Comparison of ENCODE assay signal across 12 cellular contexts in genomic region chr2:9692392-9693137, GRCh38.
DNase-seq lines count a peak whose midpoint lies in the region; ATAC-seq and TF ChIP-seq lines count a peak whose summit lies in the region.
"Had no signal": no experiment of that assay in that cellular context is flagged by ENCODE, and none has a peak within 500 bp of the region (broad histone marks: within the 10 kb centered on the region; RNA-seq: fewer than 3 reads in every experiment).

No MANE protein-coding gene starts in this region.

- no peaks in the 10 kb centered on the region for H3K9me3 ChIP-seq in HEK293 (ENCODE audit: control insufficient read depth, insufficient read depth, low read depth, low read length)

- peak overlapping the region; percentile 11 for H3K4me3 Mint-ChIP-seq in memory B cell
- H3K4me3 Mint-ChIP-seq: CD8-positive, alpha-beta T cell; T-helper 1 cell treated with Interleukin-12 subunit alpha and Interleukin-12 subunit beta and Interleukin-4 antibody, amounts not matched to agents 30 μg/mL and 1 μg/mL, for 36 hours had no signal

- H3K36me3 Mint-ChIP-seq in memory B cell, result no peaks in the 10 kb centered on the region
- H3K36me3 Mint-ChIP-seq: CD8-positive, alpha-beta T cell had no signal

- H3K4me3 ChIP-seq in ACC112 (ENCODE audit: low read depth, low read length) (peak overlapping the region; percentile 47; the same call in 1 of the 2 replicates), HEK293 (ENCODE audit: low read depth, low read length) (no peak overlapping the region)

- no peaks in the 10 kb centered on the region for H3K36me3 ChIP-seq in ACC112 (ENCODE audit: insufficient read depth, low read length)
- no peaks in the 10 kb centered on the region for H3K36me3 ChIP-seq in HEK293 (ENCODE audit: control insufficient read depth in 2 of 2, insufficient read depth in 1 of 2, low read length in 2 of 2)

- peak; percentile 39 for DNase-seq in amniotic epithelial cell (ENCODE audit: low read depth)
- DNase-seq in memory B cell (ENCODE audit: low spot score in 2 of 2), result no peak
- DNase-seq in effector CD4-positive, alpha-beta T cell, result no peak
- no peak for DNase-seq in SHP77 (lab: John Stamatoyannopoulos, UW)
- DNase-seq in NCI-H1105 treated with DMSO at 0.1 percent for 48 hours (lab: John Stamatoyannopoulos, UW), result no peak
- DNase-seq: CD8-positive, alpha-beta T cell; effector CD8-positive, alpha-beta T cell; NCI-H1105 had no signal

- H3K27ac ChIP-seq in ACC112 (ENCODE audit: low read depth, low read length) (peak overlapping the region; percentile 69), HEK293 (ENCODE audit: extremely low read depth, low read depth, low read length) (no peak overlapping the region)

- H2AFZ ChIP-seq in ACC112 (ENCODE audit: low read length, unreplicated experiment), result peak overlapping the region; percentile 98

- no peaks in the 10 kb centered on the region for H3K9me3 Mint-ChIP-seq in memory B cell
- H3K9me3 Mint-ChIP-seq: CD8-positive, alpha-beta T cell; T-helper 1 cell treated with Interleukin-12 subunit alpha and Interleukin-12 subunit beta and Interleukin-4 antibody, amounts not matched to agents 30 μg/mL and 1 μg/mL, for 36 hours had no signal

- no peak for TF ChIP-seq CTCF in HEK293 (tag by site-specific recombination; IDR thresholded peaks at IDR 0.05)

- no peaks in the 10 kb centered on the region for H3K79me2 ChIP-seq in ACC112 (ENCODE audit: control insufficient read depth, insufficient read depth, low read length, unreplicated experiment)

- no peaks in the 10 kb centered on the region for H3K27me3 Mint-ChIP-seq in memory B cell

- H3K4me1 ChIP-seq in ACC112 (ENCODE audit: control insufficient read depth, insufficient read depth, low read length, unreplicated experiment) (peaks cover 13% of the 10 kb centered on the region), HEK293 (ENCODE audit: control insufficient read depth, insufficient read depth, low read length) (no peaks in the 10 kb centered on the region)

- CTCF ChIA-PET in HEK293 (lab: Yijun Ruan, JAX), result no interaction called here

- ATAC-seq in memory B cell (ENCODE audit: low read depth) (peak; percentile 39), GM21360 (IDR thresholded peaks at IDR 0.05; ENCODE audit: unreplicated experiment) (no peak)
- ATAC-seq: CD8-positive, alpha-beta T cell had no signal

- H3K27ac Mint-ChIP-seq in memory B cell, result no peak overlapping the region
- H3K27ac Mint-ChIP-seq: CD8-positive, alpha-beta T cell; T-helper 1 cell treated with Interleukin-12 subunit alpha and Interleukin-12 subunit beta and Interleukin-4 antibody, amounts not matched to agents 30 μg/mL and 1 μg/mL, for 36 hours had no signal

- H3K4me1 Mint-ChIP-seq in memory B cell, result peaks cover 3% of the 10 kb centered on the region

- no peaks in the 10 kb centered on the region for H3K27me3 ChIP-seq in ACC112 (ENCODE audit: insufficient read depth, low read length)

- POLR2A ChIA-PET in HEK293 (lab: Yijun Ruan, JAX), result interaction anchor here (1.2 to 1.3 kb wide), 2 partner anchors 17 to 62 kb away, joined by 3 read pairs; partner anchors contain the start of gene YWHAQ

TF ChIP-seq in HEK293, 187 proteins besides CTCF, POLR2A, EP300 and RAD21:
- TF ChIP-seq SETDB1 (IDR thresholded peaks at IDR 0.05; ENCODE audit: insufficient read length, low read length) (no peak), ZNF514 (tag by site-specific recombination; IDR thresholded peaks at IDR 0.05) (no peak), ZNF202 (tag by site-specific recombination; IDR thresholded peaks at IDR 0.05; ENCODE audit: borderline replicate concordance) (no peak), KLF8 (tag by site-specific recombination; IDR thresholded peaks at IDR 0.05) (no peak), ZNF138 (tag by site-specific recombination; IDR thresholded peaks at IDR 0.05; ENCODE audit: borderline replicate concordance) (no peak), ZNF335 (tag by site-specific recombination; conservative IDR thresholded peaks at IDR 0.05) (0 out of 2 replicates have a peak, but pooled peaks have one; percentile 18), KLF1 (tag by site-specific recombination; IDR thresholded peaks at IDR 0.05) (peak; percentile 39; the same call in 1 of the 2 replicates)
